ENCODE assay signal across 13 cellular contexts in genomic region chr19:1168562-1168873, GRCh38. TPM values are rescaled to one million over a fixed set of nuclear protein-coding genes. Genes with fewer than 3 reads are reported as not detected.
A peak's percentile ranks its signal among the peaks of the same experiment; 100 is the strongest.
DNase-seq lines count a peak whose midpoint lies in the region; ATAC-seq and TF ChIP-seq lines count a peak whose summit lies in the region.
"Had no signal": no experiment of that assay in that cellular context is flagged by ENCODE, and none has a peak within 500 bp of the region (broad histone marks: within the 10 kb centered on the region; RNA-seq: fewer than 3 reads in every experiment).

No MANE protein-coding gene starts in this region.

- TF ChIP-seq CTCF in KMS-11 (conservative IDR thresholded peaks at IDR 0.05; ENCODE audit: low read depth, low read length), result no peak
- TF ChIP-seq CTCF in cardiac fibroblast (IDR thresholded peaks at IDR 0.05; ENCODE audit: low read depth, low read length), result no peak
- TF ChIP-seq CTCF in liver (IDR thresholded peaks at IDR 0.05; ENCODE audit: low read depth, low read length, missing input control), result no peak
- no peak for TF ChIP-seq CTCF in stomach (IDR thresholded peaks at IDR 0.05)

- no peak overlapping the region for H3K27ac Mint-ChIP-seq in activated naive CD4-positive, alpha-beta T cell treated with anti-CD3 and anti-CD28 coated beads, Interleukin-2, amount 50 U/mL, for 72 hours
- H3K27ac Mint-ChIP-seq: CD4-positive, CD25-positive, alpha-beta regulatory T cell had no signal

- no peak for TF ChIP-seq POLR2A in stomach (IDR thresholded peaks at IDR 0.05)

- no peak for TF ChIP-seq EP300 in stomach (IDR thresholded peaks at IDR 0.05)

- 66% methylated on average over 22 of the region's 22 CpGs for WGBS in liver
- WGBS in stomach, 5 donors, result 73 to 87% (median 86%) methylated on average over 7 to 22 of the region's 22 CpGs

- no peak overlapping the region for H3K4me3 ChIP-seq in KMS-11 (IDR thresholded peaks at IDR 0.05; ENCODE audit: insufficient read depth, low read depth, low read length)
- H3K4me3 ChIP-seq in cardiac fibroblast (replicated peaks in 1 of 2; ENCODE audit: low read depth in 2 of 2, low read length in 2 of 2), result peak overlapping the region; percentile 13 to 34
- H3K4me3 ChIP-seq in liver (ENCODE audit: low read depth in 1 of 3, low read length in 3 of 3), result peak overlapping the region in 1 of 3 donors; percentile 53
- peak overlapping the region; percentile 31 to 47 (median 34) for H3K4me3 ChIP-seq in stomach

- H3K4me1 ChIP-seq in KMS-11 (ENCODE audit: low read depth, poor library complexity, severe bottlenecking) (peaks cover 21% of the 10 kb centered on the region), liver (ENCODE audit: control insufficient read depth in 4 of 4, insufficient read depth in 4 of 4, low read length in 3 of 4) (peaks cover 26 to 65% (median 46%) of the 10 kb centered on the region in 4 donors), stomach (peaks cover 48 to 88% (median 81%) of the 10 kb centered on the region in 4 donors)

- H3K27ac ChIP-seq in KMS-11, result no peak overlapping the region
- H3K27ac ChIP-seq in liver (ENCODE audit: low read depth in 1 of 2, low read length in 2 of 2), result peak overlapping the region; percentile 88 to 92
- peak overlapping the region in 4 of 5 donors; percentile 76 to 98 (median 88) for H3K27ac ChIP-seq in stomach

- no peaks in the 10 kb centered on the region for H3K9me3 ChIP-seq in liver (ENCODE audit: control insufficient read depth in 4 of 4, low read length in 3 of 4)
- H3K9me3 ChIP-seq in stomach, result no peaks in the 10 kb centered on the region

- H3K9me3 Mint-ChIP-seq in activated naive CD4-positive, alpha-beta T cell treated with anti-CD3 and anti-CD28 coated beads, Interleukin-2, amount 50 U/mL, for 72 hours, result no peaks in the 10 kb centered on the region

- peak overlapping the region; percentile 33; the same call in 1 of the 2 replicates for H3K4me2 ChIP-seq in KMS-11

- intact Hi-C loops in stomach (cut with DNase I; ENCODE audit: low total_unique reads), result no loop called here

- no peaks in the 10 kb centered on the region for H3K36me3 ChIP-seq in KMS-11 (ENCODE audit: insufficient read depth)
- peaks cover 0 to 1% (median 0%) of the 10 kb centered on the region in 4 donors for H3K36me3 ChIP-seq in liver (ENCODE audit: control insufficient read depth in 4 of 4, insufficient read depth in 3 of 4, low read depth in 1 of 4, low read length in 3 of 4)
- peaks cover 0 to 36% (median 18%) of the 10 kb centered on the region in 4 donors for H3K36me3 ChIP-seq in stomach

- no peak for ATAC-seq in activated naive CD4-positive, alpha-beta T cell treated with anti-CD3 and anti-CD28 coated beads, Interleukin-2, amount 50 U/mL, for 72 hours
- ATAC-seq in GM18909 (IDR thresholded peaks at IDR 0.05; ENCODE audit: poor library complexity, unreplicated experiment) (no peak), HG03439 (IDR thresholded peaks at IDR 0.05; ENCODE audit: unreplicated experiment) (no peak)
- ATAC-seq: activated CD4-positive, CD25-positive, alpha-beta regulatory T cell treated with anti-CD3 and anti-CD28 coated beads, Interleukin-2, amount 50 U/mL, for 24 hours had no signal

- H3K27me3 ChIP-seq in KMS-11 (ENCODE audit: insufficient read depth, low read depth) (no peaks in the 10 kb centered on the region), liver (ENCODE audit: control insufficient read depth in 4 of 4, insufficient read depth in 4 of 4, low read length in 3 of 4) (no peaks in the 10 kb centered on the region), stomach (no peaks in the 10 kb centered on the region)

- H2AFZ ChIP-seq in KMS-11 (ENCODE audit: low read depth), result no peak overlapping the region

- DNase-seq in cardiac fibroblast (ENCODE audit: low read depth in 2 of 2) (no peak), stomach (no peak)
- DNase-seq in activated naive CD4-positive, alpha-beta T cell treated with anti-CD3 and anti-CD28 coated beads, Interleukin-2, amount 50 U/mL, for 72 hours (ENCODE audit: low spot score in 2 of 2), result no peak
- DNase-seq in stimulated activated CD4-positive, alpha-beta T cell treated with anti-CD3 and anti-CD28 coated beads, Interleukin-4, amount 100 ng/mL, for 24 hours, result no peak
- DNase-seq: CD4-positive, CD25-positive, alpha-beta regulatory T cell; cerebellar nuclear complex; NCI-H1105; NCI-H526 had no signal

- no peak for TF ChIP-seq RAD21 in liver (IDR thresholded peaks at IDR 0.05)

- peaks cover 0 to 15% of the 10 kb centered on the region in 2 donors for H3K36me3 Mint-ChIP-seq in activated naive CD4-positive, alpha-beta T cell treated with anti-CD3 and anti-CD28 coated beads, Interleukin-2, amount 50 U/mL, for 72 hours

- H3K9ac ChIP-seq in KMS-11 (no peak overlapping the region), liver (ENCODE audit: low read depth in 1 of 2, low read length in 2 of 2) (no peak overlapping the region)

- no peaks in the 10 kb centered on the region for H4K20me1 ChIP-seq in KMS-11 (ENCODE audit: insufficient read depth)

- H3K79me2 ChIP-seq in KMS-11 (ENCODE audit: insufficient read depth, low read depth), result peaks cover 45% of the 10 kb centered on the region

TF ChIP-seq in liver, 16 proteins besides CTCF, POLR2A, EP300 and RAD21:
- TF ChIP-seq JUND (IDR thresholded peaks at IDR 0.05), result no peak
- TF ChIP-seq HNF4G (IDR thresholded peaks at IDR 0.05), result no peak
- TF ChIP-seq TAF1 (conservative IDR thresholded peaks at IDR 0.05), result no peak
- TF ChIP-seq MAX (IDR thresholded peaks at IDR 0.05), result no peak
- TF ChIP-seq NR2F2 (IDR thresholded peaks at IDR 0.05), result no peak
- TF ChIP-seq FOXA2 (IDR thresholded peaks at IDR 0.05), result no peak
- no peak for TF ChIP-seq ATF3 (IDR thresholded peaks at IDR 0.05)
- TF ChIP-seq RXRA (IDR thresholded peaks at IDR 0.05), result no peak
- TF ChIP-seq YY1 (IDR thresholded peaks at IDR 0.05), result no peak
- no peak for TF ChIP-seq FOXA1 (IDR thresholded peaks at IDR 0.05)
- TF ChIP-seq SP1 (IDR thresholded peaks at IDR 0.05), result no peak
- TF ChIP-seq EGR1 (IDR thresholded peaks at IDR 0.05; ENCODE audit: low read depth in 2 of 2), result no peak
- no peak for TF ChIP-seq GABPA (IDR thresholded peaks at IDR 0.05 in 1 of 2, conservative IDR thresholded peaks at IDR 0.05 in 1 of 2)
- TF ChIP-seq HNF4A (conservative IDR thresholded peaks at IDR 0.05), result no peak
- no peak for TF ChIP-seq ZBTB33 (IDR thresholded peaks at IDR 0.05)
- TF ChIP-seq REST (IDR thresholded peaks at IDR 0.05), result no peak

RNA-seq across cellular contexts. Expression of gene SBNO2, which starts 5.5 kb away (rescaled TPM):
- 10 to 100 TPM; 11.0 to 25.0 TPM for total RNA-seq in liver
- 10 to 100 TPM in 1 of 2 donors, 1 to 10 TPM in 1; 2.2 to 19.1 TPM for polyA plus RNA-seq in liver
- 10 to 100 TPM; 19.3 to 74.7 (median 63.5) TPM for total RNA-seq in stomach
- polyA plus RNA-seq in stomach, result 10 to 100 TPM; 16.3 to 36.1 (median 23.6) TPM
- total RNA-seq in activated naive CD4-positive, alpha-beta T cell treated with anti-CD3 and anti-CD28 coated beads, Interleukin-2, amount 50 U/mL, for 72 hours, result 100 to 1,000 TPM; 113 to 144 TPM

RNA-seq across cellular contexts. Expression of gene STK11, which starts 37.1 kb away (rescaled TPM):
- total RNA-seq in liver (100 to 1,000 TPM in 1 of 2 donors, 10 to 100 TPM in 1; 40.6 to 126 TPM), stomach (100 to 1,000 TPM in 1 of 5 donors, 10 to 100 TPM in 4; 55.1 to 368 (median 82.3) TPM)
- polyA plus RNA-seq in liver (10 to 100 TPM in 1 of 2 donors, 1 to 10 TPM in 1; 3.0 to 30.3 TPM), stomach (10 to 100 TPM; 43.1 to 65.3 (median 48.8) TPM)
- total RNA-seq in activated naive CD4-positive, alpha-beta T cell treated with anti-CD3 and anti-CD28 coated beads, Interleukin-2, amount 50 U/mL, for 72 hours, result 10 to 100 TPM; 73.1 to 86.4 TPM
